ENCODE assay signal across 1 cellular context in genomic region chr11:31996159-31996881, GRCh38.
TF ChIP-seq lines count a peak whose summit lies in the region.

No MANE protein-coding gene starts in this region.

TF ChIP-seq in GM12878, 131 proteins besides CTCF, POLR2A, EP300 and RAD21 (continued from another document):
- TF ChIP-seq MLLT1 (IDR thresholded peaks at IDR 0.05), result no peak
- no peak for TF ChIP-seq FOS (IDR thresholded peaks at IDR 0.05; ENCODE audit: borderline replicate concordance, extremely low read depth, insufficient read length)
- TF ChIP-seq SPI1 (IDR thresholded peaks at IDR 0.05; ENCODE audit: borderline replicate concordance, insufficient read depth, low read depth, low read length), result no peak
- TF ChIP-seq ESRRA (IDR thresholded peaks at IDR 0.05; ENCODE audit: low read length), result no peak
- TF ChIP-seq TCF3 (IDR thresholded peaks at IDR 0.05; ENCODE audit: borderline replicate concordance, insufficient read depth, low read depth, low read length), result no peak
- TF ChIP-seq SP1 (IDR thresholded peaks at IDR 0.05; ENCODE audit: low read depth, low read length), result no peak
